11 cellular contexts compared by ENCODE assay signal in genomic region chr17:61338000-61338864, GRCh38.
A peak's percentile ranks its signal among the peaks of the same experiment; 100 is the strongest.
DNase-seq lines count a peak whose midpoint lies in the region; ATAC-seq, FAIRE-seq and TF ChIP-seq lines count a peak whose summit lies in the region.
"Had no signal": no experiment of that assay in that cellular context is flagged by ENCODE, and none has a peak within 500 bp of the region (broad histone marks: within the 10 kb centered on the region; RNA-seq: fewer than 3 reads in every experiment).

No MANE protein-coding gene starts in this region.

- FAIRE-seq in RCC 7860 (lab: Jason Lieb, UNC), result peak; percentile 97

- DNase-seq in Daoy (ENCODE audit: low read depth), result peak; percentile 82
- peak; percentile 97 for DNase-seq in RCC 7860 (ENCODE audit: low spot score)
- no peak for DNase-seq in esophagus squamous epithelium (lab: John Stamatoyannopoulos, UW)
- DNase-seq in smooth muscle cell (lab: John Stamatoyannopoulos, UW; ENCODE audit: unreplicated experiment), result no peak
- no peak for DNase-seq in activated gamma-delta T cell treated with Interleukin-2 at 50 U/mL for 16 hours
- DNase-seq: activated effector memory CD4-positive, alpha-beta T cell treated with anti-CD3 and anti-CD28 coated beads, Interleukin-2, amount 50 U/mL, for 16 hours; NCI-H748 treated with DMSO at 0.1 percent for 48 hours had no signal

- H3K4me3 ChIP-seq in esophagus squamous epithelium (no peak overlapping the region), smooth muscle cell (no peak overlapping the region)

- peaks cover 0 to 17% (median 0%) of the 10 kb centered on the region in 4 donors for H3K27me3 ChIP-seq in esophagus squamous epithelium
- H3K27me3 ChIP-seq in smooth muscle cell (ENCODE audit: low read depth), result no peaks in the 10 kb centered on the region

- H3K27ac ChIP-seq in esophagus squamous epithelium (peak overlapping the region; percentile 36 to 76 (median 70)), smooth muscle cell (ENCODE audit: low read depth) (peak overlapping the region; percentile 96)
- H3K27ac ChIP-seq: VCaP had no signal

- no peak for ATAC-seq in GM18520 (IDR thresholded peaks at IDR 0.05; ENCODE audit: unreplicated experiment)
- no peak for ATAC-seq in HG02840 (IDR thresholded peaks at IDR 0.05; ENCODE audit: low FRiP score, unreplicated experiment)
- no peak for ATAC-seq in GM21529 (IDR thresholded peaks at IDR 0.05; ENCODE audit: unreplicated experiment)

- peak overlapping the region; percentile 73 for H3K9ac ChIP-seq in smooth muscle cell (ENCODE audit: low read depth)

- no peak for TF ChIP-seq POLR2A in esophagus squamous epithelium (IDR thresholded peaks at IDR 0.05)

- peak overlapping the region; percentile 31 for H3K4me2 ChIP-seq in smooth muscle cell

- no peaks in the 10 kb centered on the region for H3K9me3 ChIP-seq in esophagus squamous epithelium
- H3K9me3 ChIP-seq in smooth muscle cell (replicated peaks; ENCODE audit: low read depth), result no peaks in the 10 kb centered on the region

- peaks cover 5% of the 10 kb centered on the region for H3F3A ChIP-seq in smooth muscle cell (ENCODE audit: low read depth)

- H2AFZ ChIP-seq in smooth muscle cell (ENCODE audit: low read depth), result no peak overlapping the region

- TF ChIP-seq CTCF in esophagus squamous epithelium (IDR thresholded peaks at IDR 0.05) (no peak), smooth muscle cell (IDR thresholded peaks at IDR 0.05; ENCODE audit: borderline replicate concordance, insufficient read depth, poor library complexity, severe bottlenecking) (no peak)

- H3K4me1 ChIP-seq in esophagus squamous epithelium (peaks cover 9 to 45% (median 30%) of the 10 kb centered on the region in 3 donors), smooth muscle cell (ENCODE audit: low read depth) (no peaks in the 10 kb centered on the region)

- no peaks in the 10 kb centered on the region for H3K79me2 ChIP-seq in smooth muscle cell (ENCODE audit: low read depth)

- 64 to 75% methylated on average over 11 to 12 of the region's 12 CpGs for WGBS in esophagus squamous epithelium, 2 donors
- WGBS in smooth muscle cell (ENCODE audit: low lambda C conversion rate), result 18% methylated on average over 12 of the region's 12 CpGs

- no peaks in the 10 kb centered on the region for H3K36me3 ChIP-seq in esophagus squamous epithelium
- no peaks in the 10 kb centered on the region for H3K36me3 ChIP-seq in smooth muscle cell (ENCODE audit: low read depth)

- intact Hi-C loops in esophagus squamous epithelium (cut with DNase I), result no loop called here

- H4K20me1 ChIP-seq in smooth muscle cell (ENCODE audit: low read depth), result no peaks in the 10 kb centered on the region

Comparison
In these comparisons a context has a peak if more than half of its experiments do, and no peak if none do; other contexts are left out.
1. DNase-seq: peak in Daoy (single experiment) and RCC 7860 (single experiment); none in esophagus squamous epithelium (single experiment), smooth muscle cell (single experiment) and activated gamma-delta T cell treated with Interleukin-2 at 50 U/mL for 16 hours (single experiment).